In the genomic region with DNA sequence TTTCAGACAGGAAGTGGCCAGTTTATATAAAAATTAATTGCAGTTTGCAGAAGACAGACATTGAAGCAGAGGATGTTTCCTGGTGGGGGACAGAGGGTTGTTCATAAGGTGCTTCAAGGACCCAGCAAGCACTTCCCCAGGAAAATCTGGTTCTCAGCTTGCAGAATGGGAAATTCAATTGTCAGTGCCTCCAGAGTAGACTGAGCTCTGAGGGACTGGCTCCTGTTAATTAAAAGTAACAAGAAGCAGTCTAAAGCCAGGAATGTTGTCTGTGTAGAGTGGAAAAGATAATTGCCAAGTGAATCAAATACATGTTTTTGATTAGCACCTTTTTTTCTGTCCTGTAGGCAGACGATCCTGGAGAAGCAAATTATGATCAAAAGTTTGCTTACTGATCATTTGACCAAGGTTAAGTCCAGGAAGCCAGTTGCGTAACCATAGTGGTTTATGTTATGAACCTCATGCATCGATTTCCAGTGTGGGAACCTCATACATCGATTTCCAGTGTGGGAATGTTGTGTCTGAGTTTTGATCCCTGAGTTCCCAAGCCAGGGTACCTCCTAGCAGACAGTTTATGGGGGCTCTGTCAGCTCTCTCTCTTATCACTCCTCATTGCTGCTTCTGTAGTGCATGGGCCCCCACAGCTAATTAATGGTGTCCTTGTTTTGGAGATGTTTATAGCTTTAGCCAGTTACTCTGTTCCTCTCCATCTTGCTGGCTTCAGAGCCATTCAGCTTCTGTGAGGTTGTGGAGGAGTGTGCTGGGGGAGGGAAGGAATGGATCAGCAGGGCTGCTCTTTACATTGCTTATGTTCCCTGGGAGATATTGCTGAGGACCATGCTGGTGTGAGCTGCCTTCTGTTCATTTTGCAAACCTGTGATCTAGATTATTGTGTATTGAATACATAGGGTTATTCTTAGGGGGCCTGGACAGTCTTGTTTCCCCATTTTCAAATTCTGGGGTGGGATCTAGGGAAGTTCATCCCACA, we compare ENCODE assay signal across 1 cellular context.
TF ChIP-seq lines count a peak whose summit lies in the region.

No MANE protein-coding gene starts in this region.

TF ChIP-seq in HCT116, 20 proteins besides CTCF, POLR2A, EP300 and RAD21 (continued from another document):
- TF ChIP-seq, protein P1, sequence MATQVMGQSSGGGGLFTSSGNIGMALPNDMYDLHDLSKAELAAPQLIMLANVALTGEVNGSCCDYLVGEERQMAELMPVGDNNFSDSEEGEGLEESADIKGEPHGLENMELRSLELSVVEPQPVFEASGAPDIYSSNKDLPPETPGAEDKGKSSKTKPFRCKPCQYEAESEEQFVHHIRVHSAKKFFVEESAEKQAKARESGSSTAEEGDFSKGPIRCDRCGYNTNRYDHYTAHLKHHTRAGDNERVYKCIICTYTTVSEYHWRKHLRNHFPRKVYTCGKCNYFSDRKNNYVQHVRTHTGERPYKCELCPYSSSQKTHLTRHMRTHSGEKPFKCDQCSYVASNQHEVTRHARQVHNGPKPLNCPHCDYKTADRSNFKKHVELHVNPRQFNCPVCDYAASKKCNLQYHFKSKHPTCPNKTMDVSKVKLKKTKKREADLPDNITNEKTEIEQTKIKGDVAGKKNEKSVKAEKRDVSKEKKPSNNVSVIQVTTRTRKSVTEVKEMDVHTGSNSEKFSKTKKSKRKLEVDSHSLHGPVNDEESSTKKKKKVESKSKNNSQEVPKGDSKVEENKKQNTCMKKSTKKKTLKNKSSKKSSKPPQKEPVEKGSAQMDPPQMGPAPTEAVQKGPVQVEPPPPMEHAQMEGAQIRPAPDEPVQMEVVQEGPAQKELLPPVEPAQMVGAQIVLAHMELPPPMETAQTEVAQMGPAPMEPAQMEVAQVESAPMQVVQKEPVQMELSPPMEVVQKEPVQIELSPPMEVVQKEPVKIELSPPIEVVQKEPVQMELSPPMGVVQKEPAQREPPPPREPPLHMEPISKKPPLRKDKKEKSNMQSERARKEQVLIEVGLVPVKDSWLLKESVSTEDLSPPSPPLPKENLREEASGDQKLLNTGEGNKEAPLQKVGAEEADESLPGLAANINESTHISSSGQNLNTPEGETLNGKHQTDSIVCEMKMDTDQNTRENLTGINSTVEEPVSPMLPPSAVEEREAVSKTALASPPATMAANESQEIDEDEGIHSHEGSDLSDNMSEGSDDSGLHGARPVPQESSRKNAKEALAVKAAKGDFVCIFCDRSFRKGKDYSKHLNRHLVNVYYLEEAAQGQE (IDR thresholded peaks at IDR 0.05; ENCODE audit: low read depth), result no peak
